11 cellular contexts compared by ENCODE assay signal in genomic region chr7:66631471-66631870, GRCh38. TPM values are rescaled to one million over a fixed set of nuclear protein-coding genes. Genes with fewer than 3 reads are reported as not detected.
A peak's percentile ranks its signal among the peaks of the same experiment; 100 is the strongest.
DNase-seq lines count a peak whose midpoint lies in the region; ATAC-seq and TF ChIP-seq lines count a peak whose summit lies in the region.
"Had no signal": no experiment of that assay in that cellular context is flagged by ENCODE, and none has a peak within 500 bp of the region (broad histone marks: within the 10 kb centered on the region; RNA-seq: fewer than 3 reads in every experiment).

No MANE protein-coding gene starts in this region.

- no peak for TF ChIP-seq EP300 in stomach (IDR thresholded peaks at IDR 0.05)

- CTCF ChIA-PET in activated naive CD4-positive, alpha-beta T cell treated with anti-CD3 and anti-CD28 coated beads for 36 hours (lab: Charles Lee), result interaction anchor here (0.6 to 1.2 kb wide), 4 partner anchors 14 to 138 kb away, joined by 3 to 6 read pairs (median 4); no protein-coding TSS in a partner anchor

- H3K27me3 ChIP-seq in stomach, result no peaks in the 10 kb centered on the region
- H3K27me3 ChIP-seq: SJSA1 had no signal

- DNase-seq in activated naive CD4-positive, alpha-beta T cell treated with anti-CD3 and anti-CD28 coated beads for 36 hours, result no peak
- DNase-seq in activated naive CD4-positive, alpha-beta T cell treated with anti-CD3 and anti-CD28 coated beads, Interleukin-2, amount 50 U/mL, for 16 hours, result no peak
- DNase-seq in RPMI7951 (ENCODE audit: low read depth) (peak; percentile 21), stomach (no peak), NCI-H187 treated with DMSO at 0.1 percent for 48 hours (lab: John Stamatoyannopoulos, UW) (no peak), nephron progenitor cell (no peak)
- DNase-seq in central memory CD4-positive, alpha-beta T cell, result peak; percentile 67
- DNase-seq: nucleus accumbens had no signal

- peaks cover 8 to 60% (median 32%) of the 10 kb centered on the region in 4 donors for H3K4me1 ChIP-seq in stomach

- peaks cover 2% of the 10 kb centered on the region for H3K36me3 Mint-ChIP-seq in activated naive CD4-positive, alpha-beta T cell treated with anti-CD3 and anti-CD28 coated beads for 36 hours (ENCODE audit: low read depth)
- peaks cover 21% of the 10 kb centered on the region for H3K36me3 Mint-ChIP-seq in nephron progenitor cell (ENCODE audit: low read depth)

- intact Hi-C loops in activated naive CD4-positive, alpha-beta T cell treated with anti-CD3 and anti-CD28 coated beads for 36 hours (cut with micrococcal nuclease), result no loop called here
- intact Hi-C loops in stomach (cut with DNase I; ENCODE audit: low total_unique reads), result no loop called here

- TF ChIP-seq POLR2A in stomach (IDR thresholded peaks at IDR 0.05), result no peak

- 69 to 81% (median 74%) methylated on average over 6 of the region's 6 CpGs for whole genome bisulfite sequencing in stomach, 5 donors

- H3K4me3 ChIP-seq in stomach, result no peak overlapping the region
- H3K4me3 ChIP-seq: K562, SJSA1 had no signal

- ATAC-seq in GM21423 (IDR thresholded peaks at IDR 0.05; ENCODE audit: unreplicated experiment), result no peak
- ATAC-seq: K562 had no signal

- no peak for TF ChIP-seq CTCF in stomach (IDR thresholded peaks at IDR 0.05)
- no peak for TF ChIP-seq CTCF in nephron progenitor cell (IDR thresholded peaks at IDR 0.05)

- H3K4me3 Mint-ChIP-seq in activated naive CD4-positive, alpha-beta T cell treated with anti-CD3 and anti-CD28 coated beads for 36 hours, result peak overlapping the region; percentile 38
- H3K4me3 Mint-ChIP-seq in nephron progenitor cell, result no peak overlapping the region

- no peaks in the 10 kb centered on the region for H3K9me3 Mint-ChIP-seq in activated naive CD4-positive, alpha-beta T cell treated with anti-CD3 and anti-CD28 coated beads for 36 hours
- peaks cover 6% of the 10 kb centered on the region for H3K9me3 Mint-ChIP-seq in nephron progenitor cell

- peak overlapping the region; percentile 75 for H3K27ac Mint-ChIP-seq in activated naive CD4-positive, alpha-beta T cell treated with anti-CD3 and anti-CD28 coated beads for 36 hours
- no peak overlapping the region for H3K27ac Mint-ChIP-seq in nephron progenitor cell

- no peaks in the 10 kb centered on the region for H3K27me3 Mint-ChIP-seq in activated naive CD4-positive, alpha-beta T cell treated with anti-CD3 and anti-CD28 coated beads for 36 hours (ENCODE audit: low read depth)
- peaks cover 7% of the 10 kb centered on the region for H3K27me3 Mint-ChIP-seq in nephron progenitor cell (ENCODE audit: low read depth, poor library complexity)

- peaks cover 49% of the 10 kb centered on the region for H3K4me1 Mint-ChIP-seq in activated naive CD4-positive, alpha-beta T cell treated with anti-CD3 and anti-CD28 coated beads for 36 hours (ENCODE audit: low read depth)
- peaks cover 11% of the 10 kb centered on the region for H3K4me1 Mint-ChIP-seq in nephron progenitor cell

- peak overlapping the region in 3 of 5 donors; percentile 9 to 99 (median 52) for H3K27ac ChIP-seq in stomach
- H3K27ac ChIP-seq: SJSA1 had no signal

- peaks cover 5 to 26% (median 20%) of the 10 kb centered on the region in 4 donors for H3K36me3 ChIP-seq in stomach

- no peaks in the 10 kb centered on the region for H3K9me3 ChIP-seq in stomach
- H3K9me3 ChIP-seq: SJSA1 had no signal

RNA-seq across cellular contexts. Expression of gene KCTD7, which starts 2.8 kb away (rescaled TPM):
- 1 to 10 TPM; 6.3 to 7.5 TPM for total RNA-seq in activated naive CD4-positive, alpha-beta T cell treated with anti-CD3 and anti-CD28 coated beads for 36 hours
- total RNA-seq in RPMI7951 (2014; rRNA removed; shearing (Covaris generic)), result 7.2 and 7.9 TPM in 2 replicates
- 10 to 100 TPM in 2 of 5 donors, 1 to 10 TPM in 3; 1.7 to 17.5 (median 7.4) TPM for total RNA-seq in stomach
- 1 to 10 TPM; 2.7 to 5.0 (median 4.0) TPM for polyA plus RNA-seq in stomach

Comparison
In these comparisons a context has a peak if more than half of its experiments do, and no peak if none do; other contexts are left out.
1. DNase-seq: peak in RPMI7951 (single experiment) and central memory CD4-positive, alpha-beta T cell (single experiment); none in activated naive CD4-positive, alpha-beta T cell treated with anti-CD3 and anti-CD28 coated beads for 36 hours (single experiment), activated naive CD4-positive, alpha-beta T cell treated with anti-CD3 and anti-CD28 coated beads, Interleukin-2, amount 50 U/mL, for 16 hours (single experiment), stomach (single experiment), NCI-H187 treated with DMSO at 0.1 percent for 48 hours (single experiment) and nephron progenitor cell (single experiment).